Comparison of ENCODE assay signal across 17 cellular contexts in genomic region chr4:2273657-2274319, GRCh38. TPM values are rescaled to one million over a fixed set of nuclear protein-coding genes. Genes with fewer than 3 reads are reported as not detected.
DNase-seq lines count a peak whose midpoint lies in the region; ATAC-seq and TF ChIP-seq lines count a peak whose summit lies in the region.
"Had no signal": no experiment of that assay in that cellular context is flagged by ENCODE, and none has a peak within 500 bp of the region (broad histone marks: within the 10 kb centered on the region; RNA-seq: fewer than 3 reads in every experiment).

No MANE protein-coding gene starts in this region.

- no peak overlapping the region for H4K91ac ChIP-seq in neuronal stem cell (ENCODE audit: low read depth, low read length, poor library complexity)

- H3K27ac ChIP-seq in heart right ventricle = no peak overlapping the region
- H3K27ac ChIP-seq in HEK293 (ENCODE audit: extremely low read depth, low read depth, low read length) = no peak overlapping the region
- H3K27ac ChIP-seq in neuronal stem cell (replicated peaks; ENCODE audit: low read length) = no peak overlapping the region
- H3K27ac ChIP-seq: KMS-11 had no signal

- H3K36me3 ChIP-seq in heart right ventricle = no peaks in the 10 kb centered on the region
- H3K36me3 ChIP-seq in HEK293 (ENCODE audit: control insufficient read depth in 2 of 2, insufficient read depth in 1 of 2, low read length in 2 of 2) = no peaks in the 10 kb centered on the region
- no peaks in the 10 kb centered on the region for H3K36me3 ChIP-seq in neuronal stem cell (replicated peaks in 1 of 2; ENCODE audit: control insufficient read depth in 2 of 2, insufficient read depth in 2 of 2, low read length in 2 of 2)

- CTCF ChIA-PET in HEK293 (lab: Yijun Ruan, JAX) = no interaction called here

- no peak overlapping the region for H3K14ac ChIP-seq in neuronal stem cell (ENCODE audit: low read length)

- intact Hi-C loops in Right ventricle myocardium inferior (cut with DNase I) (no loop called here), heart right ventricle (cut with DNase I) (loop anchor here in 1 of 10 donors (10.0 kb wide), 1 partner anchor 131 kb away; no protein-coding TSS in a partner anchor)

- POLR2A ChIA-PET in HEK293 (lab: Yijun Ruan, JAX) = no interaction called here

- H2BK15ac ChIP-seq in neuronal stem cell (ENCODE audit: low read length) = peak overlapping the region; percentile 88

- ATAC-seq in Right ventricle myocardium inferior = no peak
- ATAC-seq in heart right ventricle = no peak

- H3K4me1 ChIP-seq in heart right ventricle (peaks cover 0 to 13% (median 0%) of the 10 kb centered on the region in 9 donors), HEK293 (ENCODE audit: control insufficient read depth, insufficient read depth, low read length) (no peaks in the 10 kb centered on the region), neuronal stem cell (ENCODE audit: control insufficient read depth in 2 of 2, insufficient read depth in 1 of 2, low read depth in 1 of 2, low read length in 2 of 2) (peaks cover 0 to 4% of the 10 kb centered on the region in 2 donors)

- peak overlapping the region; percentile 75 for H3K23ac ChIP-seq in neuronal stem cell (ENCODE audit: low read depth, low read length, poor library complexity)

- TF ChIP-seq CTCF in heart right ventricle (IDR thresholded peaks at IDR 0.05) = no peak
- no peak for TF ChIP-seq CTCF in HEK293 (tag by site-specific recombination; IDR thresholded peaks at IDR 0.05)

- H2AK5ac ChIP-seq in neuronal stem cell (ENCODE audit: low read depth, low read length) = peak overlapping the region; percentile 88

- DNase-seq in Right ventricle myocardium inferior (ENCODE audit: missing footprints) = peak; percentile 62
- DNase-seq in heart right ventricle = no peak
- DNase-seq in erythroblast (lab: John Stamatoyannopoulos, UW) = peak; percentile 54 to 89
- no peak for DNase-seq in neuronal stem cell (ENCODE audit: low spot score)
- no peak for DNase-seq in NCI-H1092 treated with DMSO at 0.1 percent for 48 hours (lab: John Stamatoyannopoulos, UW)
- no peak for DNase-seq in NCI-H1417 treated with DMSO at 0.1 percent for 48 hours (lab: John Stamatoyannopoulos, UW)
- DNase-seq in HK-2 (ENCODE audit: unreplicated experiment) = no peak
- DNase-seq: AML-193, DMS79, NCI-H1105, NCI-H2081, NCI-H2171 treated with DMSO at 0.1 percent for 48 hours, NCI-H526, OCI-M1, SHP77 had no signal

- WGBS in heart right ventricle, 2 donors = 81 to 86% methylated on average over 24 of the region's 24 CpGs
- WGBS in neuronal stem cell (ENCODE audit: extremely low coverage in 2 of 2, insufficient read length in 2 of 2, insufficient replicate concordance in 1 of 2), 2 donors = no CpG with 5 or more reads among the region's 24 CpGs

- no peaks in the 10 kb centered on the region for H3K79me1 ChIP-seq in neuronal stem cell (ENCODE audit: low read depth, low read length)

- no peak overlapping the region for H3K4ac ChIP-seq in neuronal stem cell (ENCODE audit: low read length)

- peak overlapping the region; percentile 22 for H2BK12ac ChIP-seq in neuronal stem cell (ENCODE audit: low read length)

- H2BK120ac ChIP-seq in neuronal stem cell (ENCODE audit: low read depth, low read length) = no peak overlapping the region

- H3K27me3 ChIP-seq in heart right ventricle (no peaks in the 10 kb centered on the region), neuronal stem cell (ENCODE audit: control insufficient read depth in 3 of 3, insufficient read depth in 3 of 3, low read depth in 1 of 3, low read length in 3 of 3) (peaks cover 0 to 45% (median 0%) of the 10 kb centered on the region in 3 experiments)

- H3K18ac ChIP-seq in neuronal stem cell (ENCODE audit: low read length) = peak overlapping the region; percentile 80

- H2BK5ac ChIP-seq in neuronal stem cell (ENCODE audit: low read length) = no peak overlapping the region

- H4K8ac ChIP-seq in neuronal stem cell (ENCODE audit: low read depth, low read length) = peak overlapping the region; percentile 17

- H3K4me3 ChIP-seq in heart right ventricle (no peak overlapping the region), HEK293 (ENCODE audit: low read depth, low read length) (no peak overlapping the region), neuronal stem cell (ENCODE audit: low read length in 2 of 2) (no peak overlapping the region)

- no peak overlapping the region for H2AFZ ChIP-seq in neuronal stem cell (ENCODE audit: low read length)

- H3K9me3 ChIP-seq in heart right ventricle (no peaks in the 10 kb centered on the region), HEK293 (ENCODE audit: control insufficient read depth, insufficient read depth, low read depth, low read length) (no peaks in the 10 kb centered on the region), neuronal stem cell (replicated peaks in 1 of 2; ENCODE audit: control insufficient read depth in 2 of 2, insufficient read depth in 1 of 2, low read depth in 1 of 2, low read length in 2 of 2) (peaks cover 0 to 1% of the 10 kb centered on the region in 2 donors)

- H3K4me2 ChIP-seq in neuronal stem cell (ENCODE audit: insufficient read depth, low read length, poor library complexity, severe bottlenecking) = no peak overlapping the region
- H3K4me2 ChIP-seq: KMS-11 had no signal

- peak overlapping the region; percentile 44 for H3K9ac ChIP-seq in neuronal stem cell (ENCODE audit: low read depth, low read length, poor library complexity)
- H3K9ac ChIP-seq: KMS-11 had no signal

- no peak for TF ChIP-seq POLR2A in erythroblast (IDR thresholded peaks at IDR 0.05; ENCODE audit: low read length)

TF ChIP-seq in HEK293, 187 proteins besides CTCF, POLR2A, EP300 and RAD21:
- TF ChIP-seq EGR2 (tag by site-specific recombination; IDR thresholded peaks at IDR 0.05; ENCODE audit: low read depth) (peak; percentile 48; the same call in 1 of the 2 replicates), ZFHX2 (tag by site-specific recombination; conservative IDR thresholded peaks at IDR 0.05) (peak; percentile 34; the same call in 1 of the 2 replicates), GLI4 (tag by site-specific recombination; IDR thresholded peaks at IDR 0.05) (no peak)

RNA-seq across cellular contexts. Expression of gene MXD4, which starts 11.9 kb away (rescaled TPM):
- 36.0 TPM for total RNA-seq in Right ventricle myocardium inferior
- 10 to 100 TPM; 19.1 to 44.2 (median 27.9) TPM for total RNA-seq in heart right ventricle
- polyA plus RNA-seq in heart right ventricle = 10 to 100 TPM; 29.6 to 82.2 TPM
- polyA plus RNA-seq in neuronal stem cell (2013, experiment 1 of 2) = 45.6 TPM
- 47.1 TPM for polyA plus RNA-seq in neuronal stem cell (2013, experiment 2 of 2)

RNA-seq across cellular contexts. Expression of gene HAUS3, which starts 31.9 kb away (rescaled TPM):
- total RNA-seq in Right ventricle myocardium inferior (7.7 TPM), heart right ventricle (1 to 10 TPM; 4.0 to 7.3 (median 6.5) TPM)
- 10 to 100 TPM in 1 of 2 donors, 1 to 10 TPM in 1; 3.5 to 10.5 TPM for polyA plus RNA-seq in heart right ventricle
- 11.4 TPM for polyA plus RNA-seq in neuronal stem cell (2013, experiment 1 of 2)
- 12.2 TPM for polyA plus RNA-seq in neuronal stem cell (2013, experiment 2 of 2)

RNA-seq across cellular contexts. Expression of gene POLN, which starts 31.9 kb away (rescaled TPM):
- total RNA-seq in Right ventricle myocardium inferior = 2.0 TPM
- 1 to 10 TPM; 1.3 to 3.1 (median 2.1) TPM for total RNA-seq in heart right ventricle
- polyA plus RNA-seq in heart right ventricle = 1 to 10 TPM in 1 of 2 donors, under 1 TPM in 1; 0.97 to 2.4 TPM
- 0.77 TPM for polyA plus RNA-seq in neuronal stem cell (2013, experiment 1 of 2)
- 0.54 TPM for polyA plus RNA-seq in neuronal stem cell (2013, experiment 2 of 2)

Comparison
In these comparisons a context has a peak if more than half of its experiments do, and no peak if none do; other contexts are left out.
1. DNase-seq: peak in Right ventricle myocardium inferior (single experiment) and erythroblast (2 of 2); none in heart right ventricle (0 of 2), neuronal stem cell (single experiment), NCI-H1092 treated with DMSO at 0.1 percent for 48 hours (single experiment), NCI-H1417 treated with DMSO at 0.1 percent for 48 hours (single experiment) and HK-2 (single experiment).